Comparison of ENCODE assay signal across 30 cellular contexts in genomic region chr20:839015-839414, GRCh38.
"Had no signal": no experiment of that assay in that cellular context is flagged by ENCODE, and none has a peak within 500 bp of the region (broad histone marks: within the 10 kb centered on the region; RNA-seq: fewer than 3 reads in every experiment).

No MANE protein-coding gene starts in this region.

- H3K4me3 Mint-ChIP-seq: mesothelial cell of epicardium; natural killer cell; nephron progenitor cell; neural progenitor cell; stimulated activated memory B cell treated with anti-CD40 and anti-IgM and Interleukin-4, amounts not matched to agents 10 μg/mL and 1 μg/mL and 100 μg/mL, for 72 hours had no signal

- H3K27ac Mint-ChIP-seq: mesothelial cell of epicardium; nephron progenitor cell; neural progenitor cell; progenitor cell of endocrine pancreas; stimulated activated memory B cell treated with anti-CD40 and anti-IgM and Interleukin-4, amounts not matched to agents 10 μg/mL and 1 μg/mL and 100 μg/mL, for 72 hours; type B pancreatic cell had no signal

- H2AFZ ChIP-seq: neural progenitor cell, parathyroid adenoma had no signal

- H3K4me3 ChIP-seq: left lung, lung, neural progenitor cell, right atrium auricular region, skin epidermis, suprapubic skin, thoracic aorta, tibial artery, uterus had no signal

- H3K27me3 ChIP-seq: right atrium auricular region, uterus had no signal

- H3K36me3 ChIP-seq: left lung, neural progenitor cell, neutrophil, right atrium auricular region, suprapubic skin, thoracic aorta, tibial artery, uterus had no signal

- H3K36me3 Mint-ChIP-seq: natural killer cell, type B pancreatic cell had no signal

- H3K27ac ChIP-seq: left lung, neural progenitor cell, neutrophil, parathyroid adenoma, right atrium auricular region, skin epidermis, suprapubic skin, thoracic aorta, tibial artery, uterus had no signal

- FAIRE-seq: islet of Langerhans, kidney had no signal

- H3K9ac ChIP-seq: neural progenitor cell, parathyroid adenoma had no signal

- H3K9me3 Mint-ChIP-seq: immature natural killer cell, natural killer cell, type B pancreatic cell had no signal

- DNase-seq: hypothalamus; immature natural killer cell; kidney; left colon; left lung; mesendoderm; naive B cell; natural killer cell; nephron progenitor cell; occipital lobe; stimulated activated CD4-positive, alpha-beta T cell treated with anti-CD3 and anti-CD28 coated beads, Interleukin-12 subunit alpha, Interleukin-12 subunit beta, amount 100 ng/mL, for 4 hours; stimulated activated CD4-positive, alpha-beta T cell treated with anti-CD3 and anti-CD28 coated beads, Interleukin-15, amount 100 ng/mL, for 24 hours; stimulated activated CD4-positive, alpha-beta T cell treated with anti-CD3 and anti-CD28 coated beads, Interleukin-4, amount 100 ng/mL, for 24 hours; stimulated activated naive CD8-positive, alpha-beta T cell treated with anti-CD3 and anti-CD28 coated beads, Interleukin-15, Interleukin-2, amounts not matched to agents 100 U/mL and 50 U/mL, for 24 hours; tibial artery; uterus had no signal

- ATAC-seq: left colon; left lung; natural killer cell; sciatic nerve; stimulated activated memory B cell treated with anti-CD40 and anti-IgM and Interleukin-4, amounts not matched to agents 10 μg/mL and 1 μg/mL and 100 μg/mL, for 72 hours; stimulated activated naive CD8-positive, alpha-beta T cell treated with anti-CD3 and anti-CD28 coated beads, Interleukin-15, Interleukin-2, amounts not matched to agents 100 U/mL and 50 U/mL, for 24 hours had no signal

- H3K9me3 ChIP-seq: left lung, suprapubic skin, thoracic aorta, tibial artery, uterus had no signal

- H3K4me2 ChIP-seq: neural progenitor cell had no signal
